In the genomic region with DNA sequence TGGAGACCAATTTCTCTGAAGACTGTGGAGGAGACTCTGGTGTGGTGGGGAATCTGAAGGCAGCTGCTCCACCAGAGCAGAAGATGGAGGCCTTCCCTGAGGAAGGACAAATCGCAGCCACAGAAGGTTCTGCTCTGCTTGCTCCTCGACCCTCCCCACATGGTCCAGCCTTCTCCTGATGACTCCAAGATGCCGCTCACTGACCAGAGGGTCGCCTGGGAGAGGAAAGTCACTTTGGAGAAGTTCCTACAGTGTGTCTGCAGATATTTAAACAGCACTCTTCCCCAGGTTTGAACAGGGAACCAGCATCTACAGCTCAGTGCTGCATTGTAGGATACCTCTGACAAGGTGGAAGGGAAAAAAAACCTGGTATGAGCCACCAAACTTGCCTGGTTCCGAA, we compare ENCODE assay signal across 2 cellular contexts.
TF ChIP-seq lines count a peak whose summit lies in the region.

No MANE protein-coding gene starts in this region.

TF ChIP-seq in HCT116, 20 proteins besides CTCF, POLR2A, EP300 and RAD21:
- TF ChIP-seq TCF7L2 (IDR thresholded peaks at IDR 0.05; ENCODE audit: borderline replicate concordance, extremely low read depth, insufficient read depth, insufficient read length): no peak
- 0 out of 2 replicates have a peak, but pooled peaks have one; percentile 12 for TF ChIP-seq POLR2AphosphoS5 (IDR thresholded peaks at IDR 0.05; ENCODE audit: low read depth, low read length)
- no peak for TF ChIP-seq ELF1 (IDR thresholded peaks at IDR 0.05; ENCODE audit: borderline replicate concordance, low read depth)

TF ChIP-seq in K562, 482 proteins besides CTCF, POLR2A, EP300 and RAD21:
- TF ChIP-seq CREBBP (IDR thresholded peaks at IDR 0.05; ENCODE audit: low read depth, low read length) (no peak), LCOR (CRISPR knock-in tag; IDR thresholded peaks at IDR 0.05) (no peak), SIRT6 (IDR thresholded peaks at IDR 0.05; ENCODE audit: low read depth, low read length) (no peak), ARNT (IDR thresholded peaks at IDR 0.05) (no peak), RHOXF2B (CRISPR knock-in tag; conservative IDR thresholded peaks at IDR 0.05) (no peak), PURB (CRISPR knock-in tag; IDR thresholded peaks at IDR 0.05; ENCODE audit: low read depth) (no peak), TEAD1 (CRISPR knock-in tag; IDR thresholded peaks at IDR 0.05) (no peak), ZNF707 (CRISPR knock-in tag; conservative IDR thresholded peaks at IDR 0.05) (no peak), NFXL1 (CRISPR knock-in tag; IDR thresholded peaks at IDR 0.05) (no peak), TFAM (CRISPR knock-in tag; conservative IDR thresholded peaks at IDR 0.05) (no peak), SNRNP70 (optimal IDR thresholded peaks at IDR 0.05; ENCODE audit: low read depth, low read length) (no peak), HNRNPLL (IDR thresholded peaks at IDR 0.05; ENCODE audit: low read depth, low read length, poor library complexity, severe bottlenecking) (no peak), ATF7 (IDR thresholded peaks at IDR 0.05) (no peak), MCM2 (IDR thresholded peaks at IDR 0.05; ENCODE audit: low read depth) (no peak), ZNF408 (CRISPR knock-in tag; IDR thresholded peaks at IDR 0.05; ENCODE audit: low read depth) (no peak), POLR3G (IDR thresholded peaks at IDR 0.05; ENCODE audit: extremely low read depth, insufficient read length, insufficient replicate concordance) (no peak)
- TF ChIP-seq, protein P1, sequence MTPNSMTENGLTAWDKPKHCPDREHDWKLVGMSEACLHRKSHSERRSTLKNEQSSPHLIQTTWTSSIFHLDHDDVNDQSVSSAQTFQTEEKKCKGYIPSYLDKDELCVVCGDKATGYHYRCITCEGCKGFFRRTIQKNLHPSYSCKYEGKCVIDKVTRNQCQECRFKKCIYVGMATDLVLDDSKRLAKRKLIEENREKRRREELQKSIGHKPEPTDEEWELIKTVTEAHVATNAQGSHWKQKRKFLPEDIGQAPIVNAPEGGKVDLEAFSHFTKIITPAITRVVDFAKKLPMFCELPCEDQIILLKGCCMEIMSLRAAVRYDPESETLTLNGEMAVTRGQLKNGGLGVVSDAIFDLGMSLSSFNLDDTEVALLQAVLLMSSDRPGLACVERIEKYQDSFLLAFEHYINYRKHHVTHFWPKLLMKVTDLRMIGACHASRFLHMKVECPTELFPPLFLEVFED (CRISPR knock-in tag; conservative IDR thresholded peaks at IDR 0.05): no peak
- TF ChIP-seq, protein P2, sequence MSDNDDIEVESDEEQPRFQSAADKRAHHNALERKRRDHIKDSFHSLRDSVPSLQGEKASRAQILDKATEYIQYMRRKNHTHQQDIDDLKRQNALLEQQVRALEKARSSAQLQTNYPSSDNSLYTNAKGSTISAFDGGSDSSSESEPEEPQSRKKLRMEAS (CRISPR knock-in tag; IDR thresholded peaks at IDR 0.05): no peak
- TF ChIP-seq, protein P3, sequence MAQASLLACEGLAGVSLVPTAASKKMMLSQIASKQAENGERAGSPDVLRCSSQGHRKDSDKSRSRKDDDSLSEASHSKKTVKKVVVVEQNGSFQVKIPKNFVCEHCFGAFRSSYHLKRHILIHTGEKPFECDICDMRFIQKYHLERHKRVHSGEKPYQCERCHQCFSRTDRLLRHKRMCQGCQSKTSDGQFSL (CRISPR knock-in tag; IDR thresholded peaks at IDR 0.05): no peak
- TF ChIP-seq, protein P3 (tag; IDR thresholded peaks at IDR 0.05): no peak
